Comparison of ENCODE assay signal across 8 cellular contexts in genomic region chr16:50369133-50369804, GRCh38. TPM values are rescaled to one million over a fixed set of nuclear protein-coding genes. Genes with fewer than 3 reads are reported as not detected.
A peak's percentile ranks its signal among the peaks of the same experiment; 100 is the strongest.
DNase-seq lines count a peak whose midpoint lies in the region; ATAC-seq and TF ChIP-seq lines count a peak whose summit lies in the region.

No MANE protein-coding gene starts in this region.

- peak overlapping the region; percentile 77 for H3K4me3 Mint-ChIP-seq in activated naive CD4-positive, alpha-beta T cell treated with anti-CD3 and anti-CD28 coated beads, Interleukin-2, amount 10 ng/mL, durations not matched to agents 7 days and 5 days
- peak overlapping the region; percentile 60 for H3K4me3 Mint-ChIP-seq in activated CD4-positive, alpha-beta memory T cell treated with anti-CD3 and anti-CD28 coated beads for 36 hours
- H3K4me3 Mint-ChIP-seq in type B pancreatic cell = peak overlapping the region; percentile 82

- intact Hi-C loops in activated CD4-positive, alpha-beta memory T cell treated with anti-CD3 and anti-CD28 coated beads for 36 hours (cut with micrococcal nuclease) = loop anchor here (2.0 to 5.0 kb wide), 7 partner anchors 138 to 438 kb away; partner anchors contain the start of genes CNEP1R1, HEATR3 and NKD1
- intact Hi-C loops in left lung (cut with DNase I) = no loop called here

- peak overlapping the region in 1 of 2 donors; percentile 24 for H3K27ac ChIP-seq in left lung

- POLR2A ChIA-PET in activated CD4-positive, alpha-beta memory T cell treated with anti-CD3 and anti-CD28 coated beads for 36 hours (lab: Charles Lee) = interaction anchor here (0.8 kb wide), 1 partner anchor 344 kb away, joined by 3 read pairs; the partner anchor contains the start of gene CNEP1R1

- CTCF ChIA-PET in activated naive CD4-positive, alpha-beta T cell treated with anti-CD3 and anti-CD28 coated beads, Interleukin-2, amount 10 ng/mL, durations not matched to agents 7 days and 5 days (lab: Charles Lee) = interaction anchor here (0.7 to 3.2 kb wide), 11 partner anchors 9 to 441 kb away, joined by 3 to 19 read pairs (median 5); no protein-coding TSS in a partner anchor
- CTCF ChIA-PET in activated CD4-positive, alpha-beta memory T cell treated with anti-CD3 and anti-CD28 coated beads for 36 hours (lab: Charles Lee) = interaction anchor here (0.6 to 4.7 kb wide), 19 partner anchors 9 to 437 kb away, joined by 3 to 40 read pairs (median 5); partner anchors contain the start of gene CNEP1R1

- no peaks in the 10 kb centered on the region for H3K27me3 ChIP-seq in left lung

- no peak for DNase-seq in activated naive CD4-positive, alpha-beta T cell treated with anti-CD3 and anti-CD28 coated beads, Interleukin-2, amount 10 ng/mL, durations not matched to agents 7 days and 5 days
- no peak for DNase-seq in activated naive CD4-positive, alpha-beta T cell treated with anti-CD3 and anti-CD28 coated beads, Interleukin-2, amount 50 U/mL, for 16 hours
- no peak for DNase-seq in activated CD4-positive, alpha-beta memory T cell treated with anti-CD3 and anti-CD28 coated beads for 36 hours
- DNase-seq in left lung (no peak), type B pancreatic cell (ENCODE audit: extremely low spot score, unreplicated experiment) (no peak)
- DNase-seq in stimulated activated CD4-positive, alpha-beta T cell treated with anti-CD3 and anti-CD28 coated beads, Interleukin-15, amount 100 ng/mL, for 24 hours = no peak
- no peak for DNase-seq in effector CD8-positive, alpha-beta T cell (lab: John Stamatoyannopoulos, UW)

- peaks cover 0 to 3% of the 10 kb centered on the region in 2 donors for H3K36me3 ChIP-seq in left lung

- ATAC-seq in left lung (no peak), HG03342 (IDR thresholded peaks at IDR 0.05; ENCODE audit: unreplicated experiment) (no peak)

- no peak for TF ChIP-seq CTCF in left lung (IDR thresholded peaks at IDR 0.05)
- TF ChIP-seq CTCF in type B pancreatic cell (conservative IDR thresholded peaks at IDR 0.05) = peak; percentile 13

- H3K27ac Mint-ChIP-seq in activated naive CD4-positive, alpha-beta T cell treated with anti-CD3 and anti-CD28 coated beads, Interleukin-2, amount 10 ng/mL, durations not matched to agents 7 days and 5 days = peak overlapping the region; percentile 85
- H3K27ac Mint-ChIP-seq in activated CD4-positive, alpha-beta memory T cell treated with anti-CD3 and anti-CD28 coated beads for 36 hours = peak overlapping the region; percentile 80
- H3K27ac Mint-ChIP-seq in type B pancreatic cell = peak overlapping the region; percentile 83

- H3K4me1 Mint-ChIP-seq in activated naive CD4-positive, alpha-beta T cell treated with anti-CD3 and anti-CD28 coated beads, Interleukin-2, amount 10 ng/mL, durations not matched to agents 7 days and 5 days = peaks cover 43% of the 10 kb centered on the region
- H3K4me1 Mint-ChIP-seq in activated CD4-positive, alpha-beta memory T cell treated with anti-CD3 and anti-CD28 coated beads for 36 hours (ENCODE audit: low read depth) = peaks cover 40% of the 10 kb centered on the region
- H3K4me1 Mint-ChIP-seq in type B pancreatic cell (ENCODE audit: unreplicated experiment) = peaks cover 50% of the 10 kb centered on the region

- peaks cover 21% of the 10 kb centered on the region for H3K27me3 Mint-ChIP-seq in activated naive CD4-positive, alpha-beta T cell treated with anti-CD3 and anti-CD28 coated beads, Interleukin-2, amount 10 ng/mL, durations not matched to agents 7 days and 5 days
- H3K27me3 Mint-ChIP-seq in activated CD4-positive, alpha-beta memory T cell treated with anti-CD3 and anti-CD28 coated beads for 36 hours = peaks cover 2% of the 10 kb centered on the region
- peaks cover 2% of the 10 kb centered on the region for H3K27me3 Mint-ChIP-seq in type B pancreatic cell

- H3K36me3 Mint-ChIP-seq in activated naive CD4-positive, alpha-beta T cell treated with anti-CD3 and anti-CD28 coated beads, Interleukin-2, amount 10 ng/mL, durations not matched to agents 7 days and 5 days = peaks cover 26% of the 10 kb centered on the region
- peaks cover 22% of the 10 kb centered on the region for H3K36me3 Mint-ChIP-seq in activated CD4-positive, alpha-beta memory T cell treated with anti-CD3 and anti-CD28 coated beads for 36 hours
- peaks cover 18% of the 10 kb centered on the region for H3K36me3 Mint-ChIP-seq in type B pancreatic cell

- H3K4me1 ChIP-seq in left lung = peaks cover 14 to 40% of the 10 kb centered on the region in 2 donors

- no peaks in the 10 kb centered on the region for H3K9me3 ChIP-seq in left lung

- no peaks in the 10 kb centered on the region for H3K9me3 Mint-ChIP-seq in activated naive CD4-positive, alpha-beta T cell treated with anti-CD3 and anti-CD28 coated beads, Interleukin-2, amount 10 ng/mL, durations not matched to agents 7 days and 5 days
- H3K9me3 Mint-ChIP-seq in activated CD4-positive, alpha-beta memory T cell treated with anti-CD3 and anti-CD28 coated beads for 36 hours = no peaks in the 10 kb centered on the region
- no peaks in the 10 kb centered on the region for H3K9me3 Mint-ChIP-seq in type B pancreatic cell

- peak overlapping the region; percentile 19 to 99 for H3K4me3 ChIP-seq in left lung

RNA-seq across cellular contexts. Expression of gene BRD7, which starts 0.5 kb away (rescaled TPM):
- 100 to 1,000 TPM in 1 of 2 experiments, 10 to 100 TPM in 1; 87.9 to 103 TPM for total RNA-seq in activated CD4-positive, alpha-beta memory T cell treated with anti-CD3 and anti-CD28 coated beads for 36 hours
- total RNA-seq in left lung = 10 to 100 TPM; 59.8 to 66.8 TPM
- total RNA-seq in type B pancreatic cell (ENCODE audit: low replicate concordance) = 88.6 and 98.2 TPM in 2 replicates
